ENCODE assay signal across 18 cellular contexts in genomic region chr16:3907586-3907985, GRCh38.
"Had no signal": no experiment of that assay in that cellular context is flagged by ENCODE, and none has a peak within 500 bp of the region (broad histone marks: within the 10 kb centered on the region; RNA-seq: fewer than 3 reads in every experiment).

No MANE protein-coding gene starts in this region.

- H3K4me1 ChIP-seq: ascending aorta, left ventricle myocardium inferior, suprapubic skin, transverse colon, vagina had no signal

- H3K27ac ChIP-seq: ascending aorta, coronary artery, left ventricle myocardium inferior, suprapubic skin, transverse colon, vagina had no signal

- H3K9me3 ChIP-seq: ascending aorta, left ventricle myocardium inferior, suprapubic skin, transverse colon, vagina had no signal

- H3K4me3 ChIP-seq: ascending aorta, coronary artery, left ventricle myocardium inferior, suprapubic skin, transverse colon, vagina had no signal

- FAIRE-seq: endometrium had no signal

- ATAC-seq: activated CD4-positive, CD25-positive, alpha-beta regulatory T cell treated with anti-CD3 and anti-CD28 coated beads, Interleukin-2, amount 50 U/mL, for 24 hours; activated T-cell treated with anti-CD3 and anti-CD28 coated beads, Interleukin-2, amount 50 U/mL, for 4 hours; stimulated activated naive CD8-positive, alpha-beta T cell treated with anti-CD3 and anti-CD28 coated beads, Interleukin-15, amount 100 ng/mL, for 72 hours had no signal

- DNase-seq: activated CD4-positive, alpha-beta T cell treated with anti-CD3 and anti-CD28 coated beads, Interleukin-2, amount 50 U/mL, for 1 hour; activated CD8-positive, alpha-beta memory T cell treated with anti-CD3 and anti-CD28 coated beads, Interleukin-2, amount 50 U/mL, for 4 hours; activated naive CD4-positive, alpha-beta T cell treated with anti-CD3 and anti-CD28 coated beads, Interleukin-2, amount 50 U/mL, for 16 hours; activated T-cell treated with anti-CD3 and anti-CD28 coated beads, Interleukin-2, amount 50 U/mL, for 4 hours; erythroblast; foreskin melanocyte; glutamatergic neuron; hypothalamus; left ventricle myocardium inferior; mammary epithelial cell; stimulated activated naive CD8-positive, alpha-beta T cell treated with anti-CD3 and anti-CD28 coated beads, Interleukin-15, amount 100 ng/mL, for 72 hours; transverse colon had no signal

- H3K36me3 ChIP-seq: ascending aorta, left ventricle myocardium inferior, suprapubic skin, transverse colon, vagina had no signal

- H3K27me3 ChIP-seq: ascending aorta, suprapubic skin, transverse colon, vagina had no signal
